In the genomic region with DNA sequence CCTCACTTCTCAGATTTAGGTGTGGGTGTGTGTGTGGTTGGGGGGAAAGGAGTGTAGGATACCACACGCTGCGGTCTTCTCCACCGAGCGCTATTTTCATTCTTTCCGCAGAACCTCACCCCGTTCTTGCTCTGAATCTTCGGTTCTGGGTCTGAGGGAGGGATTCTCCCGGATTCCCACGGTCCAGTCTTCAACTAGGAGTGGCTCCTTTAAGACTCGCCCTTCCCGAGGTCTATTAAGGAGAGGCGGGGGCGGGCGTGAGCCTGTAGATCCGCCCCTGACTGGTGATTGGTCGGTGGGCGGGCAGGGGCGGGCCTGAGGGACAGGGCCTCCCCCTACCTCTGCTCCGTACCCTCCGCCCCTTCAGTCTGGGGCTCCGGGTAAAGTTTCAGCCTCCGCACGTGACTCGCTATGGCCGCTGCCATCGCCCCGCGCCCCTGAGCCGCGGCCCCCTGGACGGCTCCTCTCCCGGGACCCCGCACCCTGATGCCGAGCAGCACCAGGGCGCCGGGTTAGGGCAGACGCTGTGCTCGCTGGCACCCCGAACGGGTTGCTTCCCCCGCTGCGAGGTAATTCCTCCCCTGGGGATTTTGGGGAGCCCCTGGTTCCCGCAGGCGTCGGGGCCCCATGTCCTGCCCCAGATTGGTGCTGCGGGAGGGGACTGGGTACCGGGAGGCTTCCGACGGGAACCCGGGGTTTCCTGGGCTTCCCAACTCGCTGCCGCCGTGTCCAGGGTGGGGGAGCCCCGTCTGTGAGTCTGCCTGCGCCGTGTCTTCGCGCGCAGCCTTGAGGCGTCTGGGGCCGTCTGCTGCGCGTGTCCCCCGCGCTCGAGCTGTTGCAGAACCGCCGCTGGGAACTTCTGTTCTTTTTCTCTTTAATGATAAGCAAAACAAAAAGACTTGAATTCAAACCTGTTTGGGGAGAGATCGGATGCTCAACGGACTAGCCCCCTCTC, we compare ENCODE assay signal across 8 cellular contexts. TPM values are rescaled to one million over a fixed set of nuclear protein-coding genes. Genes with fewer than 3 reads are reported as not detected.
DNase-seq lines count a peak whose midpoint lies in the region; ATAC-seq and TF ChIP-seq lines count a peak whose summit lies in the region.

No MANE protein-coding gene starts in this region.

- CTCF ChIA-PET in Caco-2 (lab: Charles Lee) = interaction anchor here (0.6 to 3.0 kb wide), 20 partner anchors 9 to 219 kb away, joined by 3 to 40 read pairs (median 5); a partner anchor contains a TSS

- BruUV-seq in Caco-2 (replicated peaks; lab: Mats Ljungman, UMichigan) = TSS peak; percentile 56

- peak overlapping the region; percentile 83 for H3K27ac Mint-ChIP-seq in Caco-2 (ENCODE audit: unreplicated experiment)

- intact Hi-C loops in Caco-2 (cut with micrococcal nuclease; ENCODE audit: unreplicated experiment) (loop anchor here (1.0 kb wide), 4 partner anchors 15 to 40 kb away; no protein-coding TSS in a partner anchor), mucosa of descending colon (cut with DNase I, micrococcal nuclease) (no loop called here)

- H3K9me3 ChIP-seq in Caco-2 (no peaks in the 10 kb centered on the region), OCI-LY3 (ENCODE audit: insufficient read depth, low read length) (no peaks in the 10 kb centered on the region), mucosa of descending colon (no peaks in the 10 kb centered on the region)

- peaks cover 30% of the 10 kb centered on the region for H3K4me1 Mint-ChIP-seq in Caco-2 (ENCODE audit: low read depth, unreplicated experiment)

- peak overlapping the region; percentile 94 for H3K9ac ChIP-seq in OCI-LY3 (ENCODE audit: low read length)

- peaks cover 51% of the 10 kb centered on the region for H3K79me2 ChIP-seq in OCI-LY3 (ENCODE audit: low read length)

- TF ChIP-seq CTCF in Caco-2 (IDR thresholded peaks at IDR 0.05; ENCODE audit: insufficient read depth in 1 of 2, low read depth in 1 of 2, low read length in 1 of 2, severe bottlenecking in 1 of 2, unreplicated experiment in 1 of 2) = no peak
- no peak for TF ChIP-seq CTCF in OCI-LY3 (IDR thresholded peaks at IDR 0.05; ENCODE audit: low read depth, low read length)
- TF ChIP-seq CTCF in mucosa of descending colon (IDR thresholded peaks at IDR 0.05) = no peak

- H3K27me3 Mint-ChIP-seq in Caco-2 (ENCODE audit: insufficient read depth, unreplicated experiment) = no peaks in the 10 kb centered on the region

- peak overlapping the region; percentile 96 for H3K4me2 ChIP-seq in OCI-LY3 (ENCODE audit: low read length)

- POLR2A ChIA-PET in Caco-2 (lab: Charles Lee) = interaction anchor here (0.5 to 2.3 kb wide), 8 partner anchors 11 to 99 kb away, joined by 3 to 36 read pairs (median 4); a partner anchor contains a TSS

- H3K4me1 ChIP-seq in Caco-2 (peaks cover 19% of the 10 kb centered on the region), OCI-LY3 (ENCODE audit: low read length) (peaks cover 52% of the 10 kb centered on the region), mucosa of descending colon (ENCODE audit: low read depth) (peaks cover 43% of the 10 kb centered on the region)

- peak overlapping the region; percentile 94 for H3K4me3 ChIP-seq in Caco-2 (ENCODE audit: low read depth, low read length)
- H3K4me3 ChIP-seq in OCI-LY3 (ENCODE audit: low read length) = peak overlapping the region; percentile 93
- peak overlapping the region; percentile 47 for H3K4me3 ChIP-seq in mucosa of descending colon

- H3K4me3 Mint-ChIP-seq in Caco-2 (ENCODE audit: unreplicated experiment) = peak overlapping the region; percentile 92

- ATAC-seq in GM21390 (IDR thresholded peaks at IDR 0.05; ENCODE audit: unreplicated experiment) = peak; percentile 60
- peak; percentile 89 for ATAC-seq in mucosa of descending colon

- H3K36me3 ChIP-seq in Caco-2 (ENCODE audit: control insufficient read depth, insufficient read depth, low read length) = no peaks in the 10 kb centered on the region
- H3K36me3 ChIP-seq in OCI-LY3 (replicated peaks; ENCODE audit: low read depth, low read length) = no peaks in the 10 kb centered on the region
- H3K36me3 ChIP-seq in mucosa of descending colon (ENCODE audit: low read depth) = no peaks in the 10 kb centered on the region

- H3K27me3 ChIP-seq in Caco-2 (replicated peaks; ENCODE audit: control insufficient read depth, insufficient read depth, low read length) (no peaks in the 10 kb centered on the region), OCI-LY3 (ENCODE audit: low read depth, low read length) (no peaks in the 10 kb centered on the region)

- DNase-seq in Caco-2 (peak; percentile 96), HuH-7 (ENCODE audit: low spot score) (peak; percentile 99), activated T-cell treated with anti-CD3 and anti-CD28 coated beads for 24 hours (ENCODE audit: low read depth) (peak; percentile 90), epithelial cell of prostate (ENCODE audit: low read depth, low spot score) (peak; percentile 77), mucosa of descending colon (peak; percentile 97 to 98 (median 97))
- DNase-seq in stimulated activated CD8-positive, alpha-beta memory T cell treated with anti-CD3 and anti-CD28 coated beads, Interleukin-4, amount 100 ng/mL, for 1 hour (ENCODE audit: low read depth in 2 of 2, low spot score in 1 of 2) = peak; percentile 77 to 85

- peak overlapping the region; percentile 74 for H3K27ac ChIP-seq in OCI-LY3 (ENCODE audit: low read length)
- H3K27ac ChIP-seq in epithelial cell of prostate = peak overlapping the region; percentile 91

- H4K20me1 ChIP-seq in OCI-LY3 (ENCODE audit: insufficient read depth, low read length) = peaks cover 31% of the 10 kb centered on the region

- H3K9me3 Mint-ChIP-seq in Caco-2 (ENCODE audit: unreplicated experiment) = no peaks in the 10 kb centered on the region

- peak overlapping the region; percentile 49; the same call in 1 of the 2 replicates for H2AFZ ChIP-seq in OCI-LY3 (ENCODE audit: low read depth, low read length)

- no peaks in the 10 kb centered on the region for H3K36me3 Mint-ChIP-seq in Caco-2 (ENCODE audit: insufficient read depth, unreplicated experiment)

RNA-seq across cellular contexts. Expression of a gene that starts 9.2 kb away (rescaled TPM):
- total RNA-seq in Caco-2 (2022) (26.6 and 27.6 TPM in 2 replicates), mucosa of descending colon (10 to 100 TPM; 42.2 to 51.2 (median 49.6) TPM)

RNA-seq across cellular contexts. Expression of a gene that starts 30.5 kb away (rescaled TPM):
- 86.1 and 96.4 TPM in 2 replicates for total RNA-seq in Caco-2 (2022)
- 10 to 100 TPM in 1 of 3 donors, 1 to 10 TPM in 2; 4.0 to 14.9 (median 7.4) TPM for total RNA-seq in mucosa of descending colon

RNA-seq across cellular contexts. Expression of a gene that starts 46.4 kb away (rescaled TPM):
- total RNA-seq in Caco-2 (2022) (not detected in 2 replicates), mucosa of descending colon (1 to 10 TPM in 2 of 3 donors, under 1 TPM in 1; 0.81 to 1.4 (median 1.2) TPM)

Comparison
In these comparisons a context has a peak if more than half of its experiments do, and no peak if none do; other contexts are left out.
1. Peak in every context shown above with its lines: DNase-seq, ATAC-seq, H3K4me3 ChIP-seq and H3K27ac ChIP-seq.